In the genomic region with DNA sequence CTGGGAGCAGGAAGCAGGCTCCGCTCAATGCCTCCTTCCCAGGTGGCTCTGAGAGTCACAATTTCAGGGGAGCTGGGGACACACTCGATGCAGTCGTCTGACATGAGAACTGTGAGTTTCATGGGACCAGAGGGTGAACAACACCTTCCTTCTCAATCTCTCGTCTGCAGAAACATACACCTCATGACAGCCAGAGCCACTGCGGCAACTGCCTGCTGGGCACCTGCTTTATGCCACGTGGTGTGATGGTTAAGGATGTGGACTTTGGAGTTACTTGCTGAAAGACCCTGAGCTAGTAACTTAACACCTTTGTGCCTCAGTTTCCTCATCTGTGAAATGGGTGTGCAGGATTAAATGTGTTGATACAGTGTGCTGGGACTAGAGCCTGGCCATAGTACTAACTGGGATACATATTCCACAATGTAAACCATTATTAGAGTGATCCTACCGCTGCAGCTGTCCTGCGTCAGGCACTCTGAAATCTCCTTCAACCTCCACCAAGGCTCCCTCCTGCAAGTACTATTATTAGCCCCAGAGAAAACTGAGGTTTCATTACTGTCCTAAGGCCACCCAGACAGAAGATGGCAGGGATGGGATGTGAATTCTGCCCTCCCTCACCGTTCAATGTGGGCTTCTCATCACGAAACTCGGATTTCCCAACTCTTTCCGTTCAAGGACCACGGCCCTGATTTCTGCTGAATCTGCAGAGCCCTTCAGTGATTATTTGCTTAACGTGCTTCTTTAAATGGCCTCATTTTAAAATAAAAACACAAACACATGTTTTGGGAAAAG, we compare ENCODE assay signal across 2 cellular contexts.
TF ChIP-seq lines count a peak whose summit lies in the region.

No MANE protein-coding gene starts in this region.

TF ChIP-seq in HepG2, 621 proteins besides CTCF, POLR2A, EP300 and RAD21:
- no peak for TF ChIP-seq RBM39 (IDR thresholded peaks at IDR 0.05; ENCODE audit: low read depth, low read length, poor library complexity, severe bottlenecking)
- no peak for TF ChIP-seq CBX5 (CRISPR knock-in tag; IDR thresholded peaks at IDR 0.05; ENCODE audit: borderline replicate concordance)
- no peak for TF ChIP-seq MTA1 (CRISPR knock-in tag; IDR thresholded peaks at IDR 0.05; ENCODE audit: borderline replicate concordance)
- TF ChIP-seq ZNF629 (CRISPR knock-in tag; conservative IDR thresholded peaks at IDR 0.05): peak; percentile 96
- TF ChIP-seq, protein P1, sequence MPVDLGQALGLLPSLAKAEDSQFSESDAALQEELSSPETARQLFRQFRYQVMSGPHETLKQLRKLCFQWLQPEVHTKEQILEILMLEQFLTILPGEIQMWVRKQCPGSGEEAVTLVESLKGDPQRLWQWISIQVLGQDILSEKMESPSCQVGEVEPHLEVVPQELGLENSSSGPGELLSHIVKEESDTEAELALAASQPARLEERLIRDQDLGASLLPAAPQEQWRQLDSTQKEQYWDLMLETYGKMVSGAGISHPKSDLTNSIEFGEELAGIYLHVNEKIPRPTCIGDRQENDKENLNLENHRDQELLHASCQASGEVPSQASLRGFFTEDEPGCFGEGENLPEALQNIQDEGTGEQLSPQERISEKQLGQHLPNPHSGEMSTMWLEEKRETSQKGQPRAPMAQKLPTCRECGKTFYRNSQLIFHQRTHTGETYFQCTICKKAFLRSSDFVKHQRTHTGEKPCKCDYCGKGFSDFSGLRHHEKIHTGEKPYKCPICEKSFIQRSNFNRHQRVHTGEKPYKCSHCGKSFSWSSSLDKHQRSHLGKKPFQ (CRISPR knock-in tag; IDR thresholded peaks at IDR 0.05; ENCODE audit: insufficient replicate concordance): no peak
- no peak for TF ChIP-seq ZNF468 (CRISPR knock-in tag; IDR thresholded peaks at IDR 0.05)
- no peak for TF ChIP-seq EHMT2 (IDR thresholded peaks at IDR 0.05; ENCODE audit: borderline replicate concordance, low read depth, low read length)
- TF ChIP-seq, protein P2, sequence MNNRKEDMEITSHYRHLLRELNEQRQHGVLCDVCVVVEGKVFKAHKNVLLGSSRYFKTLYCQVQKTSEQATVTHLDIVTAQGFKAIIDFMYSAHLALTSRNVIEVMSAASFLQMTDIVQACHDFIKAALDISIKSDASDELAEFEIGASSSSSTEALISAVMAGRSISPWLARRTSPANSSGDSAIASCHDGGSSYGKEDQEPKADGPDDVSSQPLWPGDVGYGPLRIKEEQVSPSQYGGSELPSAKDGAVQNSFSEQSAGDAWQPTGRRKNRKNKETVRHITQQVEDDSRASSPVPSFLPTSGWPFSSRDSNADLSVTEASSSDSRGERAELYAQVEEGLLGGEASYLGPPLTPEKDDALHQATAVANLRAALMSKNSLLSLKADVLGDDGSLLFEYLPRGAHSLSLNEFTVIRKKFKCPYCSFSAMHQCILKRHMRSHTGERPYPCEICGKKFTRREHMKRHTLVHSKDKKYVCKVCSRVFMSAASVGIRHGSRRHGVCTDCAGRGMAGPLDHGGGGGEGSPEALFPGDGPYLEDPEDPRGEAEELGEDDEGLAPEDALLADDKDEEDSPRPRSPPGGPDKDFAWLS (CRISPR knock-in tag; IDR thresholded peaks at IDR 0.05; ENCODE audit: borderline replicate concordance): no peak
- TF ChIP-seq FOXJ3 (CRISPR knock-in tag; IDR thresholded peaks at IDR 0.05; ENCODE audit: borderline replicate concordance): no peak
- TF ChIP-seq MEIS2 (CRISPR knock-in tag; IDR thresholded peaks at IDR 0.05): no peak
- no peak for TF ChIP-seq SP140L (CRISPR knock-in tag; IDR thresholded peaks at IDR 0.05; ENCODE audit: borderline replicate concordance)
- no peak for TF ChIP-seq MBNL3 (CRISPR knock-in tag; conservative IDR thresholded peaks at IDR 0.05)
- TF ChIP-seq ZNF670 (CRISPR knock-in tag; IDR thresholded peaks at IDR 0.05; ENCODE audit: borderline replicate concordance): no peak
- TF ChIP-seq ZNF3 (CRISPR knock-in tag; IDR thresholded peaks at IDR 0.05): no peak
- TF ChIP-seq ZMYM3 (CRISPR knock-in tag; IDR thresholded peaks at IDR 0.05): peak; percentile 74; the same call in 1 of the 2 replicates
- TF ChIP-seq ZNF343 (CRISPR knock-in tag; IDR thresholded peaks at IDR 0.05): no peak
- no peak for TF ChIP-seq ZNF207 (IDR thresholded peaks at IDR 0.05; ENCODE audit: borderline replicate concordance)
- TF ChIP-seq ZNF607 (CRISPR knock-in tag; IDR thresholded peaks at IDR 0.05; ENCODE audit: borderline replicate concordance): no peak
- TF ChIP-seq CHD4 (IDR thresholded peaks at IDR 0.05; ENCODE audit: borderline replicate concordance, low read length): peak; percentile 64; the same call in 1 of the 2 replicates
- TF ChIP-seq MEF2D (CRISPR knock-in tag; IDR thresholded peaks at IDR 0.05): no peak
- TF ChIP-seq ZNF816 (CRISPR knock-in tag; IDR thresholded peaks at IDR 0.05; ENCODE audit: borderline replicate concordance): no peak
- TF ChIP-seq ZBTB3 (CRISPR knock-in tag; IDR thresholded peaks at IDR 0.05; ENCODE audit: borderline replicate concordance, low read depth): no peak
TF ChIP-seq in HepG2: peak in this region for 3.

TF ChIP-seq in H1, 55 proteins besides CTCF, POLR2A, EP300 and RAD21:
- peak; percentile 77; the same call in 1 of the 2 replicates for TF ChIP-seq KDM1A (IDR thresholded peaks at IDR 0.05; ENCODE audit: borderline replicate concordance, low read length)
- TF ChIP-seq, protein P3, sequence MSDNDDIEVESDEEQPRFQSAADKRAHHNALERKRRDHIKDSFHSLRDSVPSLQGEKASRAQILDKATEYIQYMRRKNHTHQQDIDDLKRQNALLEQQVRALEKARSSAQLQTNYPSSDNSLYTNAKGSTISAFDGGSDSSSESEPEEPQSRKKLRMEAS (IDR thresholded peaks at IDR 0.05): no peak
